ENCODE assay signal across 1 cellular context in the genomic region with DNA sequence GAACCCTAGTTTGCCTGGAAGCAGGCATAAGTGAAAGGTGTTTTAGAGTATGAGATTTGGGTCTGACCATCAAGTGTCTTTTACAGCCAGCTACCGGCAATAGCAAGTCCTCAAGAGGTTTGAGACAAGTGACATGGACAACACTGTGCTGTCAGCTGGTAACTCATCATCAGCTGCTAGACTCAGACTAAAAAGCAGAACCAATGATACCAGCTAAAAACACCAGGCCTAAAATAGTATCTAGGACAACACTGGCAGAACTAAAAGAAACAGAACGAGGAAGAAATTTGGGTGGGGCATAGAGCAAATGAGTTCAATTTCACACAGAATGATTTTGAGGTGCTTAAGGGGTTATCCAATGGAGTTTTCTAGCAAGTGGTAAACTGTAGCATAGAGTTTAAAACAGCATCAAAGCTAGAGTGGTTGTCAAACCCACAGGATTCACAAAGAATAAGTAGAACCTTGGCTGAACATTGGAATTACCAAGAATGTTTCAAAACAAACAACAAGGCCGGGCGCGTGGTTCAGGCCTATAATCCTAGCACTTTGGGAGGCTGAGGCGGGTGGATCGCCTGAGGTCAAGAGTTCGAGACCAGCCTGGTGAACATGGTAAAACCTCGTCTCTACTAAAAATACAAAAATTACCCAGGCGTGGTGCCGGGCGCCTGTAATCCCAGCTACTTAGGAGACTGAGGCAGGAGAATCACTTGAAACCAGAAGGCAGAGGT.
TF ChIP-seq lines count a peak whose summit lies in the region.

No MANE protein-coding gene starts in this region.

TF ChIP-seq in HepG2, 621 proteins besides CTCF, POLR2A, EP300 and RAD21:
- TF ChIP-seq NFIB (CRISPR knock-in tag; IDR thresholded peaks at IDR 0.05; ENCODE audit: borderline replicate concordance) = no peak
- TF ChIP-seq, protein P1, sequence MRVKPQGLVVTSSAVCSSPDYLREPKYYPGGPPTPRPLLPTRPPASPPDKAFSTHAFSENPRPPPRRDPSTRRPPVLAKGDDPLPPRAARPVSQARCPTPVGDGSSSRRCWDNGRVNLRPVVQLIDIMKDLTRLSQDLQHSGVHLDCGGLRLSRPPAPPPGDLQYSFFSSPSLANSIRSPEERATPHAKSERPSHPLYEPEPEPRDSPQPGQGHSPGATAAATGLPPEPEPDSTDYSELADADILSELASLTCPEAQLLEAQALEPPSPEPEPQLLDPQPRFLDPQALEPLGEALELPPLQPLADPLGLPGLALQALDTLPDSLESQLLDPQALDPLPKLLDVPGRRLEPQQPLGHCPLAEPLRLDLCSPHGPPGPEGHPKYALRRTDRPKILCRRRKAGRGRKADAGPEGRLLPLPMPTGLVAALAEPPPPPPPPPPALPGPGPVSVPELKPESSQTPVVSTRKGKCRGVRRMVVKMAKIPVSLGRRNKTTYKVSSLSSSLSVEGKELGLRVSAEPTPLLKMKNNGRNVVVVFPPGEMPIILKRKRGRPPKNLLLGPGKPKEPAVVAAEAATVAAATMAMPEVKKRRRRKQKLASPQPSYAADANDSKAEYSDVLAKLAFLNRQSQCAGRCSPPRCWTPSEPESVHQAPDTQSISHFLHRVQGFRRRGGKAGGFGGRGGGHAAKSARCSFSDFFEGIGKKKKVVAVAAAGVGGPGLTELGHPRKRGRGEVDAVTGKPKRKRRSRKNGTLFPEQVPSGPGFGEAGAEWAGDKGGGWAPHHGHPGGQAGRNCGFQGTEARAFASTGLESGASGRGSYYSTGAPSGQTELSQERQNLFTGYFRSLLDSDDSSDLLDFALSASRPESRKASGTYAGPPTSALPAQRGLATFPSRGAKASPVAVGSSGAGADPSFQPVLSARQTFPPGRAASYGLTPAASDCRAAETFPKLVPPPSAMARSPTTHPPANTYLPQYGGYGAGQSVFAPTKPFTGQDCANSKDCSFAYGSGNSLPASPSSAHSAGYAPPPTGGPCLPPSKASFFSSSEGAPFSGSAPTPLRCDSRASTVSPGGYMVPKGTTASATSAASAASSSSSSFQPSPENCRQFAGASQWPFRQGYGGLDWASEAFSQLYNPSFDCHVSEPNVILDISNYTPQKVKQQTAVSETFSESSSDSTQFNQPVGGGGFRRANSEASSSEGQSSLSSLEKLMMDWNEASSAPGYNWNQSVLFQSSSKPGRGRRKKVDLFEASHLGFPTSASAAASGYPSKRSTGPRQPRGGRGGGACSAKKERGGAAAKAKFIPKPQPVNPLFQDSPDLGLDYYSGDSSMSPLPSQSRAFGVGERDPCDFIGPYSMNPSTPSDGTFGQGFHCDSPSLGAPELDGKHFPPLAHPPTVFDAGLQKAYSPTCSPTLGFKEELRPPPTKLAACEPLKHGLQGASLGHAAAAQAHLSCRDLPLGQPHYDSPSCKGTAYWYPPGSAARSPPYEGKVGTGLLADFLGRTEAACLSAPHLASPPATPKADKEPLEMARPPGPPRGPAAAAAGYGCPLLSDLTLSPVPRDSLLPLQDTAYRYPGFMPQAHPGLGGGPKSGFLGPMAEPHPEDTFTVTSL (CRISPR knock-in tag; IDR thresholded peaks at IDR 0.05; ENCODE audit: borderline replicate concordance) = no peak
- TF ChIP-seq MAZ (IDR thresholded peaks at IDR 0.05; ENCODE audit: borderline replicate concordance, low read depth, low read length) = no peak
- TF ChIP-seq MAZ (CRISPR knock-in tag; IDR thresholded peaks at IDR 0.05; ENCODE audit: low read depth) = no peak
